19 cellular contexts compared by ENCODE assay signal in the genomic region with DNA sequence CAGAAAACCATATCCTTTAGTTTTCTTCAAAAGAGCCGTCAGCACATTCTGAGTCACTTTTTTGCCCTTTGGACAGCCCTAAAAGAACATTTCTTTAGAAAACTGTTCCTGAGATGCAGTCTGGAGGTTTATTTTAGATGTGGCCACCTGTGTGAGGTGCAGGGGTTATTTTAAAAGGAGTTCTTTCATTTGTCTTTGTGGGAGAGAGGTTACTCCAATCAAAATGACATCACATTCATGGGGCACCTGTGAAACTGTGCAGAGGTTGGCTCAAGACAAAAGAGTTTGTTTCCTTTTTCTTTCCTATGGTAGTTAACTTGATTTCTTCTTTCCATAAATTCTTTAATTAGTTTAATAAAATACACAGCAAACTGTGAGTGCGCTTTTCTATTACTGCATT.
DNase-seq lines count a peak whose midpoint lies in the region; ATAC-seq, FAIRE-seq and TF ChIP-seq lines count a peak whose summit lies in the region.
"Had no signal": no experiment of that assay in that cellular context is flagged by ENCODE, and none has a peak within 500 bp of the region (broad histone marks: within the 10 kb centered on the region; RNA-seq: fewer than 3 reads in every experiment).

No MANE protein-coding gene starts in this region.

- no peak overlapping the region for H2AFZ ChIP-seq in GM23248
- 0 out of 2 replicates have a peak overlapping the region, but pooled peaks have one; percentile 10 for H2AFZ ChIP-seq in OCI-LY3 (ENCODE audit: low read depth, low read length)

- H3K9me2 ChIP-seq in GM23248 (ENCODE audit: insufficient read depth) = no peaks in the 10 kb centered on the region

- DNase-seq in GM23248 (peak; percentile 3), renal cortical epithelial cell (ENCODE audit: low read depth) (peak; percentile 17), HUDEP-2 (lab: John Stamatoyannopoulos, UW; ENCODE audit: unreplicated experiment in 76 of 76) (no peak), SK-N-DZ (ENCODE audit: low spot score) (no peak)
- DNase-seq: 8988T; CD4-positive, alpha-beta memory T cell; DMS153; DMS79; GF-D8; GOT3; H7; HFFc6 had no signal

- H3K9ac ChIP-seq in GM23248 (no peak overlapping the region), OCI-LY3 (ENCODE audit: low read length) (no peak overlapping the region)
- H3K9ac ChIP-seq: BLaER1 had no signal

- ATAC-seq in GM19455 (IDR thresholded peaks at IDR 0.05; ENCODE audit: unreplicated experiment) = no peak
- ATAC-seq: HCT116, HepG2 had no signal

- H3K27ac ChIP-seq in GM23248 (no peak overlapping the region), OCI-LY3 (ENCODE audit: low read length) (no peak overlapping the region)
- H3K27ac ChIP-seq: BLaER1 had no signal

- H4K20me1 ChIP-seq in GM23248 (ENCODE audit: insufficient read depth) (no peaks in the 10 kb centered on the region), OCI-LY3 (ENCODE audit: insufficient read depth, low read length) (no peaks in the 10 kb centered on the region)
- H4K20me1 ChIP-seq: BLaER1 had no signal

- in situ Hi-C loops in GM23248 (cut with MboI) = no loop called here

- peak; percentile 9 for FAIRE-seq in islet of Langerhans (lab: Jason Lieb, UNC)
- FAIRE-seq: HepG2, HTR-8/SVneo had no signal

- H3K4me2 ChIP-seq in GM23248 (ENCODE audit: unreplicated experiment) (no peak overlapping the region), OCI-LY3 (ENCODE audit: low read length) (no peak overlapping the region)
- H3K4me2 ChIP-seq: BLaER1 had no signal

- H3F3A ChIP-seq in GM23248 (ENCODE audit: insufficient read depth) = no peaks in the 10 kb centered on the region

- H3K79me2 ChIP-seq in GM23248 (ENCODE audit: insufficient read depth) (no peaks in the 10 kb centered on the region), OCI-LY3 (ENCODE audit: low read length) (no peaks in the 10 kb centered on the region)

- H3K4me1 ChIP-seq in GM23248 (ENCODE audit: insufficient read depth) (no peaks in the 10 kb centered on the region), OCI-LY3 (ENCODE audit: low read length) (peaks cover 10% of the 10 kb centered on the region; the same call in 1 of the 2 replicates)
- H3K4me1 ChIP-seq: BLaER1 had no signal

- no peak for TF ChIP-seq CTCF in OCI-LY3 (IDR thresholded peaks at IDR 0.05; ENCODE audit: low read depth, low read length)

- 45 to 48% methylated on average over 2 of the region's 2 CpGs for WGBS in GM23248 (ENCODE audit: low coverage in 1 of 2, low lambda C conversion rate in 2 of 2, missing lambda C conversion rate in 2 of 2), 2 experiments

- H3K36me3 ChIP-seq in GM23248 (ENCODE audit: low read depth) (no peaks in the 10 kb centered on the region), OCI-LY3 (replicated peaks; ENCODE audit: low read depth, low read length) (no peaks in the 10 kb centered on the region)
- H3K36me3 ChIP-seq: BLaER1 had no signal

- H3K4me3 ChIP-seq in GM23248 = no peak overlapping the region
- H3K4me3 ChIP-seq in OCI-LY3 (ENCODE audit: low read length) = no peak overlapping the region
- H3K4me3 ChIP-seq: BLaER1 had no signal

- peaks cover 3% of the 10 kb centered on the region for H3K27me3 ChIP-seq in GM23248 (replicated peaks; ENCODE audit: insufficient read depth)
- no peaks in the 10 kb centered on the region for H3K27me3 ChIP-seq in OCI-LY3 (ENCODE audit: low read depth, low read length)
- H3K27me3 ChIP-seq: BLaER1 had no signal

- H3K9me3 ChIP-seq in GM23248 (ENCODE audit: low read depth) (no peaks in the 10 kb centered on the region), OCI-LY3 (ENCODE audit: insufficient read depth, low read length) (no peaks in the 10 kb centered on the region)
- H3K9me3 ChIP-seq: BLaER1 had no signal

Comparison
In these comparisons a context has a peak if more than half of its experiments do, and no peak if none do; other contexts are left out.
1. DNase-seq: peak in GM23248 (single experiment) and renal cortical epithelial cell (single experiment); none in HUDEP-2 (0 of 76) and SK-N-DZ (single experiment).